18 cellular contexts compared by ENCODE assay signal in the genomic region with DNA sequence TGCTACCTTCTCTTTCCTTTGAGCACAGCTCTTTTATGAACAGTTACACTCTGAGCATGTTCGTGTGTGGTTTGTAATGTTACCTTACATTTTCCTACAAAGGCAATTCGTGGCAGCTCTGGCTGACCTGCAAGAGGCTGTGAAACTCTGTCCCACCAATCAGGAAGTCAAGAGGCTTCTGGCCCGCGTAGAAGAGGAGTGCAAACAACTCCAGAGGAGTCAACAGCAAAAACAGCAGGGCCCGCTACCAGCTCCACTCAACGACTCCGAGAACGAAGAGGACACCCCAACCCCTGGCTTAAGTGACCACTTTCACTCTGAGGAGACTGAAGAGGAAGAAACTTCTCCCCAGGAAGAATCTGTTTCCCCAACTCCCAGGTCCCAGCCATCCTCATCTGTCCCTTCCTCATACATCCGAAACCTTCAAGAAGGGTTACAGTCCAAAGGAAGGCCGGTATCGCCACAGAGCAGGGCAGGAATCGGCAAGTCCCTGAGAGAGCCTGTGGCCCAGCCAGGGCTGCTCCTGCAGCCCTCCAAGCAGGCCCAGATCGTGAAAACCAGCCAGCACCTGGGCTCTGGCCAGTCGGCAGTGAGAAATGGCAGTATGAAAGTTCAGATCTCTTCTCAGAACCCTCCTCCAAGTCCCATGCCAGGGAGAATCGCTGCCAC. TPM values are rescaled to one million over a fixed set of nuclear protein-coding genes. Genes with fewer than 3 reads are reported as not detected.
A peak's percentile ranks its signal among the peaks of the same experiment; 100 is the strongest.
DNase-seq lines count a peak whose midpoint lies in the region; ATAC-seq and TF ChIP-seq lines count a peak whose summit lies in the region.
"Had no signal": no experiment of that assay in that cellular context is flagged by ENCODE, and none has a peak within 500 bp of the region (broad histone marks: within the 10 kb centered on the region; RNA-seq: fewer than 3 reads in every experiment).

No MANE protein-coding gene starts in this region.

- WGBS in testis, 2 donors: 95 to 96% methylated on average over 14 to 15 of the region's 15 CpGs

- DNase-seq in NCI-H748 (lab: John Stamatoyannopoulos, UW; ENCODE audit: unreplicated experiment): peak; percentile 15
- DNase-seq in NCI-H748 treated with DMSO at 0.1 percent for 48 hours (lab: John Stamatoyannopoulos, UW): no peak
- peak; percentile 58 for DNase-seq in NCI-H2029 treated with DMSO at 0.1 percent for 48 hours (lab: John Stamatoyannopoulos, UW)
- peak in 1 of 2 donors; percentile 76 for DNase-seq in left lung
- no peak for DNase-seq in substantia nigra (lab: John Stamatoyannopoulos, UW)
- no peak for DNase-seq in GM03348 (ENCODE audit: low spot score)
- DNase-seq in testis: no peak
- no peak for DNase-seq in effector CD8-positive, alpha-beta T cell (lab: John Stamatoyannopoulos, UW)
- DNase-seq: 8988T, DMS79, GDM1, IMR-90, NCI-H1417, NCI-H2081, NCI-H226, NCI-H69, SHP77 had no signal

- H3K9me3 ChIP-seq in left lung (no peaks in the 10 kb centered on the region), testis (no peaks in the 10 kb centered on the region)

- ATAC-seq in left lung: peak; percentile 83
- ATAC-seq: GM23338 had no signal

- peaks cover 0 to 49% of the 10 kb centered on the region in 2 donors for H3K36me3 ChIP-seq in left lung
- no peaks in the 10 kb centered on the region for H3K36me3 ChIP-seq in testis (ENCODE audit: low read depth, missing control alignments)

- intact Hi-C loops in left lung (cut with DNase I): no loop called here
- intact Hi-C loops in testis (cut with DNase I; ENCODE audit: low total_unique reads): no loop called here

- peaks cover 15 to 25% of the 10 kb centered on the region in 2 donors for H3K4me1 ChIP-seq in left lung
- H3K4me1 ChIP-seq in testis: no peaks in the 10 kb centered on the region

- peak overlapping the region; percentile 48 for H3K27ac ChIP-seq in left lung
- H3K27ac ChIP-seq in substantia nigra (ENCODE audit: low read depth, low read length, poor library complexity, severe bottlenecking): peak overlapping the region; percentile 82
- no peak overlapping the region for H3K27ac ChIP-seq in testis

- TF ChIP-seq POLR2A in testis (IDR thresholded peaks at IDR 0.05): no peak

- TF ChIP-seq CTCF in left lung (IDR thresholded peaks at IDR 0.05): no peak
- TF ChIP-seq CTCF in testis (IDR thresholded peaks at IDR 0.05): no peak

- H3K27me3 ChIP-seq in left lung (no peaks in the 10 kb centered on the region), testis (no peaks in the 10 kb centered on the region)

- H3K4me3 ChIP-seq in left lung (no peak overlapping the region), testis (no peak overlapping the region)
- H3K4me3 ChIP-seq: GM23338 had no signal

RNA-seq across cellular contexts. Expression of gene WDSUB1, which starts 56.9 kb away (rescaled TPM):
- total RNA-seq in left lung: 10 to 100 TPM; 11.3 to 13.4 TPM
- 10 to 100 TPM; 10.2 to 11.6 TPM for total RNA-seq in testis
- polyA plus RNA-seq in testis (ENCODE audit: insufficient read depth, low read depth, low replicate concordance): 9.5 TPM

Comparison
In these comparisons a context has a peak if more than half of its experiments do, and no peak if none do; other contexts are left out.
1. DNase-seq: peak in NCI-H748 (single experiment) and NCI-H2029 treated with DMSO at 0.1 percent for 48 hours (single experiment); none in NCI-H748 treated with DMSO at 0.1 percent for 48 hours (single experiment), substantia nigra (0 of 49), GM03348 (single experiment), testis (single experiment) and effector CD8-positive, alpha-beta T cell (single experiment).
2. H3K27ac ChIP-seq: peak in left lung (2 of 2) and substantia nigra (single experiment); none in testis (0 of 2).